In the genomic region with DNA sequence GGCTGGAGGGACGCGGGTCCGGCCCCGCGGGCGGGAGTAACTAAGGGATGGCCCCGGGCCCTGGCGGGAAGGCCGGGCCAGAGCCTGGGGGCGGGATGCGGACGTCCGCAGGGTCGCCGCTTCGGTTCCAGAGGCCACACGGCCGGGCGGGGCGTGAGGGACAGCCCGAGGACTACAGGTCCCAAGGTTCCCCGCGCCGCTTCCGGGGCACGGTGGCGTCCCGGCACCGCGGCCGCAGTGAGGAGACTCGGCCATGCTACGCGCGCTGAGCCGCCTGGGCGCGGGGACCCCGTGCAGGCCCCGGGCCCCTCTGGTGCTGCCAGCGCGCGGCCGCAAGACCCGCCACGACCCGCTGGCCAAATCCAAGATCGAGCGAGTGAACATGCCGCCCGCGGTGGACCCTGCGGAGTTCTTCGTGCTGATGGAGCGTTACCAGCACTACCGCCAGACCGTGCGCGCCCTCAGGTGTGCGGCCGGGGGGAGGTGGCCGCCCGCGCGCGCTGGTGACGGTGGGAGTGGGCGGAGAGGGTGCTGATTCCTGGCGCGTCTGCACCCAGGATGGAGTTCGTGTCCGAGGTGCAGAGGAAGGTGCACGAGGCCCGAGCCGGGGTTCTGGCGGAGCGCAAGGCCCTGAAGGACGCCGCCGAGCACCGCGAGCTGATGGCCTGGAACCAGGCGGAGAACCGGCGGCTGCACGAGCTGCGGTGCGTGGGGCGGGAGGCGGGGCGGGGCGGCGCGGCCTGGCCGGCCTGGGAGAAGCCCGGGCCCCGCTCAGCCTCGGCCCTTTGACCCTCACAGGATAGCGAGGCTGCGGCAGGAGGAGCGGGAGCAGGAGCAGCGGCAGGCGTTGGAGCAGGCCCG, we compare ENCODE assay signal across 8 cellular contexts. TPM values are rescaled to one million over a fixed set of nuclear protein-coding genes. Genes with fewer than 3 reads are reported as not detected.
A peak's percentile ranks its signal among the peaks of the same experiment; 100 is the strongest.
DNase-seq lines count a peak whose midpoint lies in the region; ATAC-seq lines count a peak whose summit lies in the region.

A gene (plus strand): TSS at position 237 of the 861 bp plus-strand sequence. CDS start 17 bp downstream, at position 254.

- peak within 1 kb of the TSS; percentile 89 for H3K27ac ChIP-seq in HUES6 (ENCODE audit: low read depth, low read length)

- no peaks in the 10 kb centered on the region for H3K9me3 ChIP-seq in HUES6 (ENCODE audit: control insufficient read depth, insufficient read depth, low read depth, low read length)

- peak; percentile 88 for ATAC-seq in GM21390 (IDR thresholded peaks at IDR 0.05; ENCODE audit: unreplicated experiment)
- ATAC-seq in activated T-helper 17 cell treated with anti-CD3 and anti-CD28 coated beads, Interleukin-2, amount 50 U/mL, for 72 hours (replicated peaks): peak; percentile 94
- peak; percentile 96 to 97 for ATAC-seq in natural killer cell treated with Interleukin-12 subunit alpha and Interleukin-12 subunit beta and Interleukin-15 and Interleukin-18, amount 100 ng/mL, for 72 hours

- peak within 1 kb of the TSS; percentile 98 for H3K4me3 ChIP-seq in HUES6 (ENCODE audit: low read depth, low read length)

- peaks cover 21% of the 10 kb centered on the region for H3K4me1 ChIP-seq in HUES6 (ENCODE audit: control insufficient read depth, insufficient read depth, low read length)

- H3K4me3 Mint-ChIP-seq in activated T-helper 17 cell treated with anti-CD3 and anti-CD28 coated beads, Interleukin-2, amount 50 U/mL, for 72 hours: peak within 1 kb of the TSS; percentile 97
- peak within 1 kb of the TSS; percentile 96 for H3K4me3 Mint-ChIP-seq in natural killer cell treated with Interleukin-12 subunit alpha and Interleukin-12 subunit beta and Interleukin-15 and Interleukin-18, amount 100 ng/mL, for 72 hours

- peaks cover 27% of the 10 kb centered on the region for H3K36me3 ChIP-seq in HUES6 (ENCODE audit: control insufficient read depth, insufficient read depth, low read length)

- H3K4me1 Mint-ChIP-seq in activated T-helper 17 cell treated with anti-CD3 and anti-CD28 coated beads, Interleukin-2, amount 50 U/mL, for 72 hours: peaks cover 11% of the 10 kb centered on the region
- peaks cover 18 to 23% of the 10 kb centered on the region in 2 donors for H3K4me1 Mint-ChIP-seq in natural killer cell treated with Interleukin-12 subunit alpha and Interleukin-12 subunit beta and Interleukin-15 and Interleukin-18, amount 100 ng/mL, for 72 hours (ENCODE audit: low read depth in 2 of 2)

- H3K27me3 Mint-ChIP-seq in activated T-helper 17 cell treated with anti-CD3 and anti-CD28 coated beads, Interleukin-2, amount 50 U/mL, for 72 hours: no peaks in the 10 kb centered on the region
- H3K27me3 Mint-ChIP-seq in natural killer cell treated with Interleukin-12 subunit alpha and Interleukin-12 subunit beta and Interleukin-15 and Interleukin-18, amount 100 ng/mL, for 72 hours: no peaks in the 10 kb centered on the region

- no peaks in the 10 kb centered on the region for H3K27me3 ChIP-seq in HUES6 (ENCODE audit: control insufficient read depth, insufficient read depth, low read length)

- DNase-seq in DMS114 treated with DMSO at 0.1 percent for 48 hours (lab: John Stamatoyannopoulos, UW; ENCODE audit: unreplicated experiment): peak; percentile 57
- peak; percentile 93 for DNase-seq in RKO (ENCODE audit: low spot score)
- DNase-seq in fibroblast of peridontal ligament (ENCODE audit: extremely low read depth): peak; percentile 75
- peak; percentile 89 for DNase-seq in natural killer cell treated with Interleukin-12 subunit alpha and Interleukin-12 subunit beta and Interleukin-15 and Interleukin-18, amount 100 ng/mL, for 72 hours (ENCODE audit: low spot score)
- DNase-seq in stimulated activated naive CD4-positive, alpha-beta T cell treated with Interleukin-2 at 50 U/mL for 16 hours (lab: John Stamatoyannopoulos, UW): peak; percentile 80

- peak within 1 kb of the TSS; percentile 97 for H3K27ac Mint-ChIP-seq in activated T-helper 17 cell treated with anti-CD3 and anti-CD28 coated beads, Interleukin-2, amount 50 U/mL, for 72 hours
- H3K27ac Mint-ChIP-seq in natural killer cell treated with Interleukin-12 subunit alpha and Interleukin-12 subunit beta and Interleukin-15 and Interleukin-18, amount 100 ng/mL, for 72 hours: peak within 1 kb of the TSS; percentile 76 to 79

- H3K9ac ChIP-seq in HUES6 (ENCODE audit: low read length): peak within 1 kb of the TSS; percentile 94

- H3K9me3 Mint-ChIP-seq in activated T-helper 17 cell treated with anti-CD3 and anti-CD28 coated beads, Interleukin-2, amount 50 U/mL, for 72 hours: no peaks in the 10 kb centered on the region
- H3K9me3 Mint-ChIP-seq in natural killer cell treated with Interleukin-12 subunit alpha and Interleukin-12 subunit beta and Interleukin-15 and Interleukin-18, amount 100 ng/mL, for 72 hours: no peaks in the 10 kb centered on the region

- H3K36me3 Mint-ChIP-seq in activated T-helper 17 cell treated with anti-CD3 and anti-CD28 coated beads, Interleukin-2, amount 50 U/mL, for 72 hours (ENCODE audit: low read depth): peaks cover 60% of the 10 kb centered on the region
- H3K36me3 Mint-ChIP-seq in natural killer cell treated with Interleukin-12 subunit alpha and Interleukin-12 subunit beta and Interleukin-15 and Interleukin-18, amount 100 ng/mL, for 72 hours: peaks cover 11% of the 10 kb centered on the region

RNA-seq across cellular contexts. Expression of the gene that starts here (rescaled TPM):
- 10 to 100 TPM; 52.9 to 66.4 TPM for total RNA-seq in activated T-helper 17 cell treated with anti-CD3 and anti-CD28 coated beads, Interleukin-2, amount 50 U/mL, for 72 hours
- total RNA-seq in natural killer cell treated with Interleukin-12 subunit alpha and Interleukin-12 subunit beta and Interleukin-15 and Interleukin-18, amount 100 ng/mL, for 72 hours: 10 to 100 TPM; 31.2 to 56.6 TPM

Comparison
In these comparisons a context has a peak if more than half of its experiments do, and no peak if none do; other contexts are left out.
1. Peak in every context shown above with its lines: DNase-seq, ATAC-seq, H3K4me3 ChIP-seq and H3K27ac ChIP-seq.